Comparison of ENCODE assay signal across 1 cellular context in the genomic region with DNA sequence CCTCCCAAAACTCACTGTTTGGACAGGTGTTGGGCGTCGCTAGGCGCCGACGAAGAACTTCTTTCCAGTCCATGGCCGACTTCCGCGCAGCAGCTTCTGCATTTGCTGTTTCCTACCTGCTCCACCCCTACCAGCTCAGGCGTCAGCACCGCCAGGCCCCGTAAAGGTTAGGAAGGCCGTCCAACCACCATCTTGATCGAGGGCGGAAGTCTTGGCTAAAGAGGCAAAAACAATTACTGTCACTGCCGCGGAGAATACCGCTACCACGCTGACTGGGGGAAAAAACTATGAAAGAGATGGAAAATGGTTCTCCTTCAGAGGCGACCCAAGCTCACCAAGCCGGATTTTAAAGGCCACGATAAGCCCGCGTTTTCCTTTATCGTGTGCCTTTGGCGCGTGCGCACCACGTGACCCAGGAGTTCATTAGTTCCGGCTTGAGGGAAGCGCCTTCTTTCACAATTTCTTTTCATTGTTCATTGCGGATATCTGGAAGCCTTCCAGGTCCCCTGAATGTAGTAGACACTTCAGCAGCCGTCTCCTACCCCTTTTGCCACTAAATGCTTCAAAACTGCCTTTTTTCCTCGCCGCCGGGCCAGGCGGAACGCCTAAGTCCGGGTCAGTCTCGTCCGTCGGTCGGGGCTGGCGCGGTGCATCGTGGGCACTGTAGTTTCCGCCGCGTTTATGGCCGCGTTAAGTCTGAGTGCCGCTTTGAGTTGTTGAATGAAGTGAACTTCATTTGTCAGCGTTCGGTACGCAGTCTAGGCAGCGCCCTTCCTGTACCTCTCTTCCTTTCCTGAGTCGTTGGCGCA.
A peak's percentile ranks its signal among the peaks of the same experiment; 100 is the strongest.
TF ChIP-seq lines count a peak whose summit lies in the region.

Gene PPP2R3C, minus strand, starts transcription at position 104 of the 809 bp plus-strand sequence. Its CDS starts 31 bp downstream, at position 73.
Gene PRORP, plus strand, starts transcription at position 666 of the 809 bp plus-strand sequence. CDS start 694 bp downstream, outside the sequence.

TF ChIP-seq in HepG2, 621 proteins besides CTCF, POLR2A, EP300 and RAD21 (continued from another document and continues in another):
- TF ChIP-seq, protein P1, sequence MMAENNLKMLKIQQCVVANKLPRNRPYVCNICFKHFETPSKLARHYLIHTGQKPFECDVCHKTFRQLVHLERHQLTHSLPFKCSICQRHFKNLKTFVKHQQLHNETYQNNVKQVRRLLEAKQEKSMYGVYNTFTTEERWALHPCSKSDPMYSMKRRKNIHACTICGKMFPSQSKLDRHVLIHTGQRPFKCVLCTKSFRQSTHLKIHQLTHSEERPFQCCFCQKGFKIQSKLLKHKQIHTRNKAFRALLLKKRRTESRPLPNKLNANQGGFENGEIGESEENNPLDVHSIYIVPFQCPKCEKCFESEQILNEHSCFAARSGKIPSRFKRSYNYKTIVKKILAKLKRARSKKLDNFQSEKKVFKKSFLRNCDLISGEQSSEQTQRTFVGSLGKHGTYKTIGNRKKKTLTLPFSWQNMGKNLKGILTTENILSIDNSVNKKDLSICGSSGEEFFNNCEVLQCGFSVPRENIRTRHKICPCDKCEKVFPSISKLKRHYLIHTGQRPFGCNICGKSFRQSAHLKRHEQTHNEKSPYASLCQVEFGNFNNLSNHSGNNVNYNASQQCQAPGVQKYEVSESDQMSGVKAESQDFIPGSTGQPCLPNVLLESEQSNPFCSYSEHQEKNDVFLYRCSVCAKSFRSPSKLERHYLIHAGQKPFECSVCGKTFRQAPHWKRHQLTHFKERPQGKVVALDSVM (CRISPR knock-in tag; IDR thresholded peaks at IDR 0.05), result peak; percentile 70
- TF ChIP-seq MTF1 (CRISPR knock-in tag; IDR thresholded peaks at IDR 0.05) (peak; percentile 97), EZH2 (conservative IDR thresholded peaks at IDR 0.05; ENCODE audit: low read depth, low read length) (no peak), ARID5B (CRISPR knock-in tag; IDR thresholded peaks at IDR 0.05) (peak; percentile 65), MED8 (CRISPR knock-in tag; IDR thresholded peaks at IDR 0.05; ENCODE audit: insufficient replicate concordance) (peak; percentile 91), ZNF44 (CRISPR knock-in tag; IDR thresholded peaks at IDR 0.05) (0 out of 2 replicates have a peak, but pooled peaks have one; percentile 86), ZNF329 (CRISPR knock-in tag; IDR thresholded peaks at IDR 0.05; ENCODE audit: low read depth) (peak; percentile 84), MBD4 (IDR thresholded peaks at IDR 0.05; ENCODE audit: borderline replicate concordance, low read length) (peak; percentile 81; the same call in 1 of the 2 replicates), PLRG1 (conservative IDR thresholded peaks at IDR 0.05) (no peak), ZNF160 (CRISPR knock-in tag; IDR thresholded peaks at IDR 0.05) (peak; percentile 57), IRF9 (CRISPR knock-in tag; IDR thresholded peaks at IDR 0.05; ENCODE audit: borderline replicate concordance) (peak; percentile 97; the same call in 1 of the 2 replicates), GATA4 (IDR thresholded peaks at IDR 0.05; ENCODE audit: borderline replicate concordance, low read depth) (peak; percentile 88; the same call in 1 of the 2 replicates), ZNF205 (CRISPR knock-in tag; IDR thresholded peaks at IDR 0.05) (peak; percentile 42; the same call in 1 of the 2 replicates), ZFP82 (CRISPR knock-in tag; IDR thresholded peaks at IDR 0.05; ENCODE audit: borderline replicate concordance) (peak; percentile 98; the same call in 1 of the 2 replicates), MAFF (IDR thresholded peaks at IDR 0.05; ENCODE audit: low read depth, low read length) (no peak; the same call in 1 of the 2 replicates), NFIC (IDR thresholded peaks at IDR 0.05; ENCODE audit: low read length) (peak; percentile 74; the same call in 1 of the 2 replicates), CENPX (CRISPR knock-in tag; IDR thresholded peaks at IDR 0.05) (no peak), ZNF17 (CRISPR knock-in tag; IDR thresholded peaks at IDR 0.05) (peak; percentile 97), RFX5 (IDR thresholded peaks at IDR 0.05; ENCODE audit: low read depth, low read length) (peak; percentile 42; the same call in 1 of the 2 replicates), ZFP1 (CRISPR knock-in tag; IDR thresholded peaks at IDR 0.05) (peak; percentile 24), ZNF724P (CRISPR knock-in tag; IDR thresholded peaks at IDR 0.05; ENCODE audit: borderline replicate concordance) (peak; percentile 95; the same call in 1 of the 2 replicates), MAFK (conservative IDR thresholded peaks at IDR 0.05 in 1 of 2, IDR thresholded peaks at IDR 0.05 in 1 of 2; ENCODE audit: low read length in 2 of 2) (peak; percentile 1 to 30; a peak in 2 of 4 replicates), HNF1B (CRISPR knock-in tag; IDR thresholded peaks at IDR 0.05) (peak; percentile 95), ERF (CRISPR knock-in tag; IDR thresholded peaks at IDR 0.05) (peak; percentile 89), AFF4 (CRISPR knock-in tag; IDR thresholded peaks at IDR 0.05) (peak; percentile 20; the same call in 1 of the 2 replicates), FOXA3 (CRISPR knock-in tag; IDR thresholded peaks at IDR 0.05) (peak; percentile 65), TBL1XR1 (IDR thresholded peaks at IDR 0.05; ENCODE audit: borderline replicate concordance, low read length, partially characterized antibody) (peak; percentile 65), ZNF33B (CRISPR knock-in tag; IDR thresholded peaks at IDR 0.05) (peak; percentile 95; the same call in 1 of the 2 replicates), RARA (CRISPR knock-in tag; IDR thresholded peaks at IDR 0.05) (peak; percentile 68), ZNF124 (CRISPR knock-in tag; IDR thresholded peaks at IDR 0.05) (peak; percentile 88), RAD51 (IDR thresholded peaks at IDR 0.05; ENCODE audit: borderline replicate concordance) (peak; percentile 98)
- TF ChIP-seq, protein P2, sequence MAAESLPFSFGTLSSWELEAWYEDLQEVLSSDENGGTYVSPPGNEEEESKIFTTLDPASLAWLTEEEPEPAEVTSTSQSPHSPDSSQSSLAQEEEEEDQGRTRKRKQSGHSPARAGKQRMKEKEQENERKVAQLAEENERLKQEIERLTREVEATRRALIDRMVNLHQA (CRISPR knock-in tag; IDR thresholded peaks at IDR 0.05), result no peak
- TF ChIP-seq, protein P3, sequence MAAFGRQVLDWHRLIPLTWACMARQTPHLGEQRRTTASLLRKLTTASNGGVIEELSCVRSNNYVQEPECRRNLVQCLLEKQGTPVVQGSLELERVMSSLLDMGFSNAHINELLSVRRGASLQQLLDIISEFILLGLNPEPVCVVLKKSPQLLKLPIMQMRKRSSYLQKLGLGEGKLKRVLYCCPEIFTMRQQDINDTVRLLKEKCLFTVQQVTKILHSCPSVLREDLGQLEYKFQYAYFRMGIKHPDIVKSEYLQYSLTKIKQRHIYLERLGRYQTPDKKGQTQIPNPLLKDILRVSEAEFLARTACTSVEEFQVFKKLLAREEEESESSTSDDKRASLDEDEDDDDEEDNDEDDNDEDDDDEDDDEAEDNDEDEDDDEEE (CRISPR knock-in tag; IDR thresholded peaks at IDR 0.05), result peak; percentile 88
- TF ChIP-seq, protein P4, sequence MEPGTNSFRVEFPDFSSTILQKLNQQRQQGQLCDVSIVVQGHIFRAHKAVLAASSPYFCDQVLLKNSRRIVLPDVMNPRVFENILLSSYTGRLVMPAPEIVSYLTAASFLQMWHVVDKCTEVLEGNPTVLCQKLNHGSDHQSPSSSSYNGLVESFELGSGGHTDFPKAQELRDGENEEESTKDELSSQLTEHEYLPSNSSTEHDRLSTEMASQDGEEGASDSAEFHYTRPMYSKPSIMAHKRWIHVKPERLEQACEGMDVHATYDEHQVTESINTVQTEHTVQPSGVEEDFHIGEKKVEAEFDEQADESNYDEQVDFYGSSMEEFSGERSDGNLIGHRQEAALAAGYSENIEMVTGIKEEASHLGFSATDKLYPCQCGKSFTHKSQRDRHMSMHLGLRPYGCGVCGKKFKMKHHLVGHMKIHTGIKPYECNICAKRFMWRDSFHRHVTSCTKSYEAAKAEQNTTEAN (CRISPR knock-in tag; conservative IDR thresholded peaks at IDR 0.05), result peak; percentile 95; the same call in 1 of the 2 replicates
- TF ChIP-seq, protein P5, sequence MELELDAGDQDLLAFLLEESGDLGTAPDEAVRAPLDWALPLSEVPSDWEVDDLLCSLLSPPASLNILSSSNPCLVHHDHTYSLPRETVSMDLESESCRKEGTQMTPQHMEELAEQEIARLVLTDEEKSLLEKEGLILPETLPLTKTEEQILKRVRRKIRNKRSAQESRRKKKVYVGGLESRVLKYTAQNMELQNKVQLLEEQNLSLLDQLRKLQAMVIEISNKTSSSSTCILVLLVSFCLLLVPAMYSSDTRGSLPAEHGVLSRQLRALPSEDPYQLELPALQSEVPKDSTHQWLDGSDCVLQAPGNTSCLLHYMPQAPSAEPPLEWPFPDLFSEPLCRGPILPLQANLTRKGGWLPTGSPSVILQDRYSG (CRISPR knock-in tag; IDR thresholded peaks at IDR 0.05), result peak; percentile 99
- TF ChIP-seq, protein P6, sequence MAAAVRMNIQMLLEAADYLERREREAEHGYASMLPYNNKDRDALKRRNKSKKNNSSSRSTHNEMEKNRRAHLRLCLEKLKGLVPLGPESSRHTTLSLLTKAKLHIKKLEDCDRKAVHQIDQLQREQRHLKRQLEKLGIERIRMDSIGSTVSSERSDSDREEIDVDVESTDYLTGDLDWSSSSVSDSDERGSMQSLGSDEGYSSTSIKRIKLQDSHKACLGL (CRISPR knock-in tag; IDR thresholded peaks at IDR 0.05), result peak; percentile 94
- TF ChIP-seq, protein P7, sequence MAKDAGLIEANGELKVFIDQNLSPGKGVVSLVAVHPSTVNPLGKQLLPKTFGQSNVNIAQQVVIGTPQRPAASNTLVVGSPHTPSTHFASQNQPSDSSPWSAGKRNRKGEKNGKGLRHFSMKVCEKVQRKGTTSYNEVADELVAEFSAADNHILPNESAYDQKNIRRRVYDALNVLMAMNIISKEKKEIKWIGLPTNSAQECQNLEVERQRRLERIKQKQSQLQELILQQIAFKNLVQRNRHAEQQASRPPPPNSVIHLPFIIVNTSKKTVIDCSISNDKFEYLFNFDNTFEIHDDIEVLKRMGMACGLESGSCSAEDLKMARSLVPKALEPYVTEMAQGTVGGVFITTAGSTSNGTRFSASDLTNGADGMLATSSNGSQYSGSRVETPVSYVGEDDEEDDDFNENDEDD (CRISPR knock-in tag; IDR thresholded peaks at IDR 0.05; ENCODE audit: borderline replicate concordance), result peak; percentile 96
